15 cellular contexts compared by ENCODE assay signal in genomic region chr3:128178782-128179473, GRCh38. TPM values are rescaled to one million over a fixed set of nuclear protein-coding genes. Genes with fewer than 3 reads are reported as not detected.
DNase-seq lines count a peak whose midpoint lies in the region; TF ChIP-seq lines count a peak whose summit lies in the region.
"Had no signal": no experiment of that assay in that cellular context is flagged by ENCODE, and none has a peak within 500 bp of the region (broad histone marks: within the 10 kb centered on the region; RNA-seq: fewer than 3 reads in every experiment).

No MANE protein-coding gene starts in this region.

- H3K27me3 ChIP-seq in SK-N-SH (ENCODE audit: insufficient read depth) = no peaks in the 10 kb centered on the region
- H3K27me3 ChIP-seq in parathyroid adenoma (ENCODE audit: control insufficient read depth, insufficient read depth, low read length) = no peaks in the 10 kb centered on the region
- H3K27me3 ChIP-seq: thyroid gland had no signal

- peaks cover 0 to 67% of the 10 kb centered on the region in 2 experiments; a peak in 2 of 4 replicates for H3K4me1 ChIP-seq in SK-N-SH (ENCODE audit: control insufficient read depth in 1 of 2, insufficient read depth in 2 of 2, low read depth in 1 of 2, low read length in 1 of 2)
- peaks cover 18% of the 10 kb centered on the region for H3K4me1 ChIP-seq in parathyroid adenoma

- peak overlapping the region in 1 of 2 experiments; percentile 87; a peak in 2 of 4 replicates for H3K27ac ChIP-seq in SK-N-SH (ENCODE audit: low read depth in 2 of 2, low read length in 1 of 2)
- peak overlapping the region; percentile 42 for H3K27ac ChIP-seq in parathyroid adenoma
- H3K27ac ChIP-seq: 22Rv1, thyroid gland had no signal

- no peaks in the 10 kb centered on the region for H4K20me1 ChIP-seq in SK-N-SH (ENCODE audit: insufficient read depth)

- no peak for TF ChIP-seq RAD21 in SK-N-SH (IDR thresholded peaks at IDR 0.05; ENCODE audit: low read length)

- H2AFZ ChIP-seq in SK-N-SH (ENCODE audit: low read depth) (0 out of 2 replicates have a peak overlapping the region, but pooled peaks have one; percentile 11), parathyroid adenoma (peak overlapping the region; percentile 57)

- H3K79me2 ChIP-seq in SK-N-SH (ENCODE audit: insufficient read depth) (no peaks in the 10 kb centered on the region), parathyroid adenoma (peaks cover 15% of the 10 kb centered on the region)

- peaks cover 2% of the 10 kb centered on the region for H3K9me3 Mint-ChIP-seq in glutamatergic neuron (ENCODE audit: unreplicated experiment)
- H3K9me3 Mint-ChIP-seq in HFFc6 = no peaks in the 10 kb centered on the region
- H3K9me3 Mint-ChIP-seq: IgD-negative memory B cell had no signal

- H3F3A ChIP-seq in SK-N-SH (replicated peaks; ENCODE audit: insufficient read depth) = no peaks in the 10 kb centered on the region

- H3K4me2 ChIP-seq in SK-N-SH (peak overlapping the region; percentile 71), parathyroid adenoma (ENCODE audit: low read length) (peak overlapping the region; percentile 32)

- H3K4me1 Mint-ChIP-seq in glutamatergic neuron (ENCODE audit: low read depth, unreplicated experiment) (peaks cover 7% of the 10 kb centered on the region), HFFc6 (ENCODE audit: low read depth) (peaks cover 12% of the 10 kb centered on the region; the same call in 1 of the 2 replicates)

- DNase-seq in DMS 273 (lab: John Stamatoyannopoulos, UW; ENCODE audit: unreplicated experiment) (peak; percentile 26), DMS 273 treated with DMSO at 0.1 percent for 48 hours (lab: John Stamatoyannopoulos, UW) (no peak), SK-N-SH (no peak), glutamatergic neuron (no peak), NCI-H446 treated with DMSO at 0.1 percent for 48 hours (lab: John Stamatoyannopoulos, UW) (no peak), HFFc6 (no peak), NCI-H1105 (lab: John Stamatoyannopoulos, UW) (no peak)
- DNase-seq: activated CD4-positive, alpha-beta T cell treated with anti-CD3 and anti-CD28 coated beads for 48 hours; anterior cingulate cortex; COR-L47; NCI-H1930; thyroid gland had no signal

- H3K36me3 Mint-ChIP-seq in glutamatergic neuron (ENCODE audit: unreplicated experiment) (no peaks in the 10 kb centered on the region), HFFc6 (ENCODE audit: low read depth) (no peaks in the 10 kb centered on the region)

- no peak for TF ChIP-seq EP300 in SK-N-SH (IDR thresholded peaks at IDR 0.05; ENCODE audit: borderline replicate concordance in 1 of 2, low read depth in 1 of 2, low read length in 1 of 2)

- H3K36me3 ChIP-seq in SK-N-SH (replicated peaks in 1 of 2; ENCODE audit: control insufficient read depth in 1 of 2, insufficient read depth in 2 of 2, low read length in 1 of 2) (no peaks in the 10 kb centered on the region), parathyroid adenoma (ENCODE audit: control insufficient read depth, insufficient read depth, low read length) (no peaks in the 10 kb centered on the region)
- H3K36me3 ChIP-seq: thyroid gland had no signal

- H3K27me3 Mint-ChIP-seq in glutamatergic neuron (ENCODE audit: unreplicated experiment) = peaks cover 3% of the 10 kb centered on the region
- no peaks in the 10 kb centered on the region for H3K27me3 Mint-ChIP-seq in HFFc6 (ENCODE audit: insufficient read depth)
- H3K27me3 Mint-ChIP-seq: IgD-negative memory B cell had no signal

- no peak overlapping the region; the same call in 1 of the 2 replicates for H3K9ac ChIP-seq in SK-N-SH
- H3K9ac ChIP-seq in parathyroid adenoma = no peak overlapping the region

- WGBS in SK-N-SH (ENCODE audit: low lambda C conversion rate) = 37% methylated on average over 4 of the region's 4 CpGs

- H3K9me3 ChIP-seq in SK-N-SH (no peaks in the 10 kb centered on the region), parathyroid adenoma (ENCODE audit: control insufficient read depth, low read length) (no peaks in the 10 kb centered on the region)
- H3K9me3 ChIP-seq: thyroid gland had no signal

- H3K4me3 Mint-ChIP-seq in glutamatergic neuron (ENCODE audit: unreplicated experiment) (peak overlapping the region; percentile 17), HFFc6 (no peak overlapping the region)

- peak overlapping the region; percentile 4 to 22; a peak in 3 of 4 replicates for H3K4me3 ChIP-seq in SK-N-SH (ENCODE audit: low read depth in 2 of 2, low read length in 1 of 2)
- H3K4me3 ChIP-seq in parathyroid adenoma (ENCODE audit: low read depth, low read length) = no peak overlapping the region
- H3K4me3 ChIP-seq: thyroid gland had no signal

- POLR2A ChIA-PET in SK-N-SH (lab: Yijun Ruan, JAX) = interaction anchor here (0.7 to 1.2 kb wide), 2 partner anchors 231 to 314 kb away, joined by 3 read pairs; partner anchors contain the start of gene GATA2

- H3K27ac Mint-ChIP-seq in glutamatergic neuron (ENCODE audit: unreplicated experiment) (no peak overlapping the region), HFFc6 (no peak overlapping the region)
- H3K27ac Mint-ChIP-seq: IgD-negative memory B cell had no signal

- CTCF ChIA-PET in SK-N-SH (lab: Yijun Ruan, JAX) = interaction anchor here (0.6 to 2.3 kb wide), 14 partner anchors 18 to 430 kb away, joined by 3 to 8 read pairs (median 4); no protein-coding TSS in a partner anchor

- no peaks in the 10 kb centered on the region for H3K9me2 ChIP-seq in SK-N-SH

- TF ChIP-seq CTCF in SK-N-SH (IDR thresholded peaks at IDR 0.05) (no peak), glutamatergic neuron (IDR thresholded peaks at IDR 0.05; ENCODE audit: partially characterized antibody, unreplicated experiment) (no peak), parathyroid adenoma (IDR thresholded peaks at IDR 0.05) (no peak), HFFc6 (IDR thresholded peaks at IDR 0.05) (no peak)

TF ChIP-seq in SK-N-SH, 30 proteins besides CTCF, POLR2A, EP300 and RAD21:
- TF ChIP-seq FOXM1 (IDR thresholded peaks at IDR 0.05; ENCODE audit: low read depth) = no peak
- TF ChIP-seq, protein P1, sequence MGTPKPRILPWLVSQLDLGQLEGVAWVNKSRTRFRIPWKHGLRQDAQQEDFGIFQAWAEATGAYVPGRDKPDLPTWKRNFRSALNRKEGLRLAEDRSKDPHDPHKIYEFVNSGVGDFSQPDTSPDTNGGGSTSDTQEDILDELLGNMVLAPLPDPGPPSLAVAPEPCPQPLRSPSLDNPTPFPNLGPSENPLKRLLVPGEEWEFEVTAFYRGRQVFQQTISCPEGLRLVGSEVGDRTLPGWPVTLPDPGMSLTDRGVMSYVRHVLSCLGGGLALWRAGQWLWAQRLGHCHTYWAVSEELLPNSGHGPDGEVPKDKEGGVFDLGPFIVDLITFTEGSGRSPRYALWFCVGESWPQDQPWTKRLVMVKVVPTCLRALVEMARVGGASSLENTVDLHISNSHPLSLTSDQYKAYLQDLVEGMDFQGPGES (IDR thresholded peaks at IDR 0.05; ENCODE audit: low read depth, low read length) = no peak
- no peak for TF ChIP-seq GABPA (IDR thresholded peaks at IDR 0.05; ENCODE audit: low read depth)
- TF ChIP-seq, protein P2, sequence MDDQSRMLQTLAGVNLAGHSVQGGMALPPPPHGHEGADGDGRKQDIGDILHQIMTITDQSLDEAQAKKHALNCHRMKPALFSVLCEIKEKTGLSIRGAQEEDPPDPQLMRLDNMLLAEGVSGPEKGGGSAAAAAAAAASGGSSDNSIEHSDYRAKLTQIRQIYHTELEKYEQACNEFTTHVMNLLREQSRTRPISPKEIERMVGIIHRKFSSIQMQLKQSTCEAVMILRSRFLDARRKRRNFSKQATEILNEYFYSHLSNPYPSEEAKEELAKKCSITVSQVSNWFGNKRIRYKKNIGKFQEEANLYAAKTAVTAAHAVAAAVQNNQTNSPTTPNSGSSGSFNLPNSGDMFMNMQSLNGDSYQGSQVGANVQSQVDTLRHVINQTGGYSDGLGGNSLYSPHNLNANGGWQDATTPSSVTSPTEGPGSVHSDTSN (IDR thresholded peaks at IDR 0.05) = no peak
- no peak for TF ChIP-seq CHD2 (IDR thresholded peaks at IDR 0.05; ENCODE audit: low read length, partially characterized antibody)
- TF ChIP-seq FOSL2 (IDR thresholded peaks at IDR 0.05; ENCODE audit: borderline replicate concordance, low read depth) = no peak
- TF ChIP-seq GATA2 (CRISPR knock-in tag; IDR thresholded peaks at IDR 0.05) = no peak
- no peak for TF ChIP-seq TAF1 (IDR thresholded peaks at IDR 0.05; ENCODE audit: borderline replicate concordance, low read depth, low read length)
- TF ChIP-seq RXRA (IDR thresholded peaks at IDR 0.05; ENCODE audit: borderline replicate concordance, low read depth) = no peak
- TF ChIP-seq MEF2A (IDR thresholded peaks at IDR 0.05; ENCODE audit: borderline replicate concordance, low read depth) = no peak
- no peak for TF ChIP-seq SIN3A (IDR thresholded peaks at IDR 0.05; ENCODE audit: borderline replicate concordance, low read depth, low read length)
- TF ChIP-seq ELF1 (IDR thresholded peaks at IDR 0.05) = no peak
- TF ChIP-seq, protein P3, sequence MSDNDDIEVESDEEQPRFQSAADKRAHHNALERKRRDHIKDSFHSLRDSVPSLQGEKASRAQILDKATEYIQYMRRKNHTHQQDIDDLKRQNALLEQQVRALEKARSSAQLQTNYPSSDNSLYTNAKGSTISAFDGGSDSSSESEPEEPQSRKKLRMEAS (IDR thresholded peaks at IDR 0.05; ENCODE audit: low read depth) = no peak
TF ChIP-seq in SK-N-SH: peak in this region for 0.

RNA-seq across cellular contexts. Expression of gene EEFSEC, which starts 25.6 kb away (rescaled TPM):
- 10.5 and 12.4 TPM in 2 replicates for polyA plus RNA-seq in SK-N-SH (2012; rRNA removed)
- polyA plus RNA-seq in SK-N-SH (2012; cell fraction: cytosol; rRNA removed) = 4.6 and 8.1 TPM in 2 replicates
- polyA plus RNA-seq in SK-N-SH (2012; cell fraction: nucleus; rRNA removed) = 13.3 and 17.4 TPM in 2 replicates
- total RNA-seq in glutamatergic neuron (ENCODE audit: unreplicated experiment) = 8.3 TPM
- total RNA-seq in HFFc6 (2021; fragmentation: NEBNext Ultra II Directional; extraction: Animal tissue kit (Norgen Biotek cat#: 25700)) = 10 to 100 TPM in 4 of 6 experiments, 1 to 10 TPM in 2; 8.2 to 11.6 (median 11.0) TPM

RNA-seq across cellular contexts. Expression of gene RUVBL1, which starts 55.3 kb away (rescaled TPM):
- polyA plus RNA-seq in SK-N-SH (2012; rRNA removed) = 140 and 145 TPM in 2 replicates
- polyA plus RNA-seq in SK-N-SH (2012; cell fraction: cytosol; rRNA removed) = 148 and 151 TPM in 2 replicates
- polyA plus RNA-seq in SK-N-SH (2012; cell fraction: nucleus; rRNA removed) = 68.4 and 76.8 TPM in 2 replicates
- 33.1 TPM for total RNA-seq in glutamatergic neuron (ENCODE audit: unreplicated experiment)
- total RNA-seq in HFFc6 (2021; fragmentation: NEBNext Ultra II Directional; extraction: Animal tissue kit (Norgen Biotek cat#: 25700)) = 10 to 100 TPM; 61.2 to 75.4 (median 69.2) TPM
